ENCODE assay signal across 1 cellular context in the genomic region with DNA sequence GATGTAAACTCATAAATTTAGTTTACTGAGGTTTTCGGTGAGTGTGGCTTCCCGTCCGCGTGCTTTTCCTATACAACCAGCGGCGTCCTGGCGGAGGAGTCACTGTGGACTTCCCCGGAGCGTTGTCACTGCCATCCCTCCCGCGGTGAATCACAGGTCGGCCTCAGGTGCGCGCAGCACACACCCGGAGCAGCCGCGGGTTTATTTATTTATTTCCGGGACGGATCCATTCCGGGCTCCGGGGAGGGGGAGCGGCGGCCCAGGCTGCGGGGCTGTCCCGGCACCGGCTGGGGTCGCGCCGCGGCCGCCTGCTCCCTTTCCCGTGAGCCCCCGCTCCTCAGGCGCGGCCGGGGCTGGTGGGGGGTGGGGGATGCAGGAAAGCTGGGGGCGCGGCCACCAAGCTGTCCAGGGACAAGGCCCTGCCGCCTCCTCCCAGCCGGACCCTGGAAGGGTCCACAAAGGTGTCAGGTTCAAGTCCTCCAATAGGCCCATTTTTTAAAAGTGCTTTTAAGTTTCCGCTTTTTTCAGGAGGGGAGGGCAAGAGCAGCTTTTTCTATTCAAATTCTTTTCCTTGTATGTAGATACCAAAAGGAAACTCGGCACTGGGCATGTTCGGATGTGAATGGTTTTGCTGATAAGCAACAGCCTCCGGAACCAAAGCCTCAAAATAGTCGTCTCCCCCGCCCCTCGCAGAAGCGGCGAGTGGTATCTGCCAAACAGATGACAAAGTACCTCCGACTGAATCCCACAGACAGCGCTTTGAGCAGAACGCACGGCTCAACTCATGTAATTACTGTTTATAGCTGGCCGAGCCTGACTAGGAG.
TF ChIP-seq lines count a peak whose summit lies in the region.

No MANE protein-coding gene starts in this region.

TF ChIP-seq in liver, 16 proteins besides CTCF, POLR2A, EP300 and RAD21 (continued from another document):
- TF ChIP-seq, protein P1, sequence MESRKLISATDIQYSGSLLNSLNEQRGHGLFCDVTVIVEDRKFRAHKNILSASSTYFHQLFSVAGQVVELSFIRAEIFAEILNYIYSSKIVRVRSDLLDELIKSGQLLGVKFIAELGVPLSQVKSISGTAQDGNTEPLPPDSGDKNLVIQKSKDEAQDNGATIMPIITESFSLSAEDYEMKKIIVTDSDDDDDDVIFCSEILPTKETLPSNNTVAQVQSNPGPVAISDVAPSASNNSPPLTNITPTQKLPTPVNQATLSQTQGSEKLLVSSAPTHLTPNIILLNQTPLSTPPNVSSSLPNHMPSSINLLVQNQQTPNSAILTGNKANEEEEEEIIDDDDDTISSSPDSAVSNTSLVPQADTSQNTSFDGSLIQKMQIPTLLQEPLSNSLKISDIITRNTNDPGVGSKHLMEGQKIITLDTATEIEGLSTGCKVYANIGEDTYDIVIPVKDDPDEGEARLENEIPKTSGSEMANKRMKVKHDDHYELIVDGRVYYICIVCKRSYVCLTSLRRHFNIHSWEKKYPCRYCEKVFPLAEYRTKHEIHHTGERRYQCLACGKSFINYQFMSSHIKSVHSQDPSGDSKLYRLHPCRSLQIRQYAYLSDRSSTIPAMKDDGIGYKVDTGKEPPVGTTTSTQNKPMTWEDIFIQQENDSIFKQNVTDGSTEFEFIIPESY (IDR thresholded peaks at IDR 0.05), result peak; percentile 51
- TF ChIP-seq FOXA1 (IDR thresholded peaks at IDR 0.05), result no peak
